ENCODE assay signal across 25 cellular contexts in genomic region chr6:142675517-142675916, GRCh38.
"Had no signal": no experiment of that assay in that cellular context is flagged by ENCODE, and none has a peak within 500 bp of the region (broad histone marks: within the 10 kb centered on the region; RNA-seq: fewer than 3 reads in every experiment).

No MANE protein-coding gene starts in this region.

- H3K4me3 ChIP-seq: MG63, SJSA1, SK-N-MC had no signal

- H3K27ac ChIP-seq: SJSA1, SK-N-MC had no signal

- H3K4me1 ChIP-seq: SJSA1 had no signal

- DNase-seq: IMR-90, Karpas-422, KG1, MG63, NCI-H1092, NCI-H1105 treated with DMSO at 0.1 percent for 48 hours, NCI-H1417 treated with DMSO at 0.1 percent for 48 hours, NCI-H146, NCI-H1694 treated with DMSO at 0.1 percent for 48 hours, NCI-H1930, NCI-H2081, NCI-H2107, NCI-H226, NCI-H446, NCI-H510A, NCI-H524 treated with DMSO at 0.1 percent for 48 hours, NCI-H69, NCI-H774, Right ventricle myocardium superior, RPMI8226, SIG-M5, SW 1271 had no signal

- H3K36me3 ChIP-seq: MG63, SJSA1 had no signal

- ATAC-seq: HepG2 had no signal

- H3K9me3 ChIP-seq: MG63, SJSA1 had no signal
